In the genomic region with DNA sequence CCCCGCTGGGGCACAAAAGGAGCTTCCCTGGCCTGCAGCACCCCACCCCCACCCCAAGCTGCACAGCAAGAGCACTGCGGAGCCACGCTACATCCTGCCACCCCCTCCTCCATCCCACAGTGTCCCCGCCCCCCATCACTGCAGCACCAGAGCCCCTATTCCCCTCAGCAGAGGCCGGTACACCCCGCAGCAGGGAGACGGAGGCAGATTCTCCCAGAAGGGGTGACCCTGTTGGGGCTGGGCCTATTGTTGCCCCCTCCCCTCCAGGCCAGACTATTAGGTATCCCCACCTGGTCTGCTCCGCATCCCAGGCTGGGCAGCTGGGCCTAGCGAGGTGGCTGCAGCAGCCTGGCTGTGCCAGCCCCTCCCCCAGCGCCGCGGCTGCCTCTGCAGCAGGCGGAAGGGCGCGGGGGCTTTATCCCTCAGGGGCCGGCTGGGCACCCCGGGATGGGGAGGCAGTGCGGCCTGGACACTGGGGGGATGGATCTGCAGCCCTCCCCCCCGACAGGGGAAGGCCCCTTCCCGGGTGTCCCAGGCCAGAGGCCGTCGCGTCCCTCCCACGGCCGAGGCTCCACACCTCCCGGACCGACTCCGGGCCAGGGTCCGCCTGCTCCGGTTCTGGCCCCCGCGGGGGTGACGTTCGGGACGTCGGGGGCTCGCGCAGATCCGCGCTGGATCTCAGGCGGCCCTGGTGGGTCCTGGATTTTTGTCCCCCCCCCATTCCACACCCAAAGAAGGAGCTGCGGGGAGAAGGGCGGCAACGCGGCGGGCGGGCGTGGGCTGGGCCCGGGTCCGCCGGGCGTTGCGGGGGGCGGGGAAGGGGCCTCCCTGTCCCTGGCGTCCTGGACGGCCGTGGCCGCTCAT, we compare ENCODE assay signal across 9 cellular contexts. TPM values are rescaled to one million over a fixed set of nuclear protein-coding genes. Genes with fewer than 3 reads are reported as not detected.
A peak's percentile ranks its signal among the peaks of the same experiment; 100 is the strongest.
DNase-seq lines count a peak whose midpoint lies in the region; ATAC-seq and TF ChIP-seq lines count a peak whose summit lies in the region.
"Had no signal": no experiment of that assay in that cellular context is flagged by ENCODE, and none has a peak within 500 bp of the region (broad histone marks: within the 10 kb centered on the region; RNA-seq: fewer than 3 reads in every experiment).

No MANE protein-coding gene starts in this region.

- H3K27ac Mint-ChIP-seq in T-cell (peak overlapping the region in 1 of 2 donors; percentile 58), glutamatergic neuron (ENCODE audit: unreplicated experiment) (peak overlapping the region; percentile 72)

- H3K27me3 Mint-ChIP-seq in T-cell (peaks cover 0 to 1% of the 10 kb centered on the region in 2 donors), glutamatergic neuron (ENCODE audit: unreplicated experiment) (peaks cover 34% of the 10 kb centered on the region)

- POLR2A ChIA-PET in T-cell (lab: Charles Lee) = no interaction called here

- TF ChIP-seq CTCF in glutamatergic neuron (IDR thresholded peaks at IDR 0.05; ENCODE audit: partially characterized antibody, unreplicated experiment) = no peak

- H3K9me3 Mint-ChIP-seq in T-cell = no peaks in the 10 kb centered on the region
- peaks cover 20% of the 10 kb centered on the region for H3K9me3 Mint-ChIP-seq in glutamatergic neuron (ENCODE audit: unreplicated experiment)

- no peaks in the 10 kb centered on the region for H3K36me3 Mint-ChIP-seq in T-cell
- no peaks in the 10 kb centered on the region for H3K36me3 Mint-ChIP-seq in glutamatergic neuron (ENCODE audit: unreplicated experiment)

- CTCF ChIA-PET in T-cell (lab: Charles Lee) = no interaction called here

- no peak for ATAC-seq in T-cell (replicated peaks in 1 of 4)
- no peak for ATAC-seq in HG02678 (IDR thresholded peaks at IDR 0.05; ENCODE audit: unreplicated experiment)
- no peak for ATAC-seq in HG02763 (IDR thresholded peaks at IDR 0.05; ENCODE audit: unreplicated experiment)
- ATAC-seq in HG02571 (IDR thresholded peaks at IDR 0.05; ENCODE audit: unreplicated experiment) = no peak

- peak overlapping the region; percentile 54 for H3K9ac ChIP-seq in ES-I3 (ENCODE audit: low read depth, low read length)

- H3K4me1 Mint-ChIP-seq in T-cell (peaks cover 26 to 32% (median 27%) of the 10 kb centered on the region in 3 donors), glutamatergic neuron (ENCODE audit: low read depth, unreplicated experiment) (peaks cover 17% of the 10 kb centered on the region)

- H3K9me3 ChIP-seq in ES-I3 (ENCODE audit: control insufficient read depth, insufficient read depth, low read length) = no peaks in the 10 kb centered on the region

- peak overlapping the region; percentile 59 to 73 (median 70) for H3K4me3 Mint-ChIP-seq in T-cell
- peak overlapping the region; percentile 84 for H3K4me3 Mint-ChIP-seq in glutamatergic neuron (ENCODE audit: unreplicated experiment)

- no peaks in the 10 kb centered on the region for H3K36me3 ChIP-seq in ES-I3 (ENCODE audit: insufficient read depth, low read length)

- peak in 23 of 34 experiments; percentile 25 to 67 (median 57) for DNase-seq in T-cell
- peak; percentile 64 for DNase-seq in glutamatergic neuron
- peak; percentile 78 for DNase-seq in retina
- DNase-seq in SKM-1 (lab: John Stamatoyannopoulos, UW; ENCODE audit: unreplicated experiment) = no peak

- H3K4me1 ChIP-seq in ES-I3 (ENCODE audit: insufficient read depth, low read length) = peaks cover 6% of the 10 kb centered on the region; the same call in 1 of the 2 replicates

RNA-seq across cellular contexts. Expression of a gene that starts 0.9 kb away (rescaled TPM):
- total RNA-seq in T-cell = 10 to 100 TPM in 2 of 5 donors, 1 to 10 TPM in 3; 5.2 to 64.3 (median 8.7) TPM
- 123 TPM for total RNA-seq in glutamatergic neuron (ENCODE audit: unreplicated experiment)

RNA-seq across cellular contexts. Expression of a gene that starts 14.0 kb away (rescaled TPM):
- total RNA-seq in T-cell = not detected
- not detected for total RNA-seq in glutamatergic neuron (ENCODE audit: unreplicated experiment)
- total RNA-seq: lung microvascular endothelial cell had no signal

RNA-seq across cellular contexts. Expression of a gene that starts 27.0 kb away (rescaled TPM):
- not detected for total RNA-seq in T-cell
- total RNA-seq in glutamatergic neuron (ENCODE audit: unreplicated experiment) = not detected
- total RNA-seq: lung microvascular endothelial cell had no signal

RNA-seq across cellular contexts. Expression of a gene that starts 37.1 kb away (rescaled TPM):
- total RNA-seq in T-cell = not detected
- total RNA-seq in glutamatergic neuron (ENCODE audit: unreplicated experiment) = not detected
- total RNA-seq: lung microvascular endothelial cell had no signal

RNA-seq across cellular contexts. Expression of a gene that starts 50.8 kb away (rescaled TPM):
- not detected for total RNA-seq in T-cell
- total RNA-seq in glutamatergic neuron (ENCODE audit: unreplicated experiment) = not detected
- total RNA-seq: lung microvascular endothelial cell had no signal
